In genomic region chr17:7141824-7142223, GRCh38 we compare ENCODE assay signal across 25 cellular contexts. TPM values are rescaled to one million over a fixed set of nuclear protein-coding genes. Genes with fewer than 3 reads are reported as not detected.
A peak's percentile ranks its signal among the peaks of the same experiment; 100 is the strongest.
DNase-seq lines count a peak whose midpoint lies in the region; ATAC-seq and TF ChIP-seq lines count a peak whose summit lies in the region.
"Had no signal": no experiment of that assay in that cellular context is flagged by ENCODE, and none has a peak within 500 bp of the region (broad histone marks: within the 10 kb centered on the region; RNA-seq: fewer than 3 reads in every experiment).

No MANE protein-coding gene starts in this region.

- no peaks in the 10 kb centered on the region for H3K36me3 ChIP-seq in right atrium auricular region
- H3K36me3 ChIP-seq: gastroesophageal sphincter had no signal

- H3K27me3 ChIP-seq in foreskin keratinocyte (peaks cover 14% of the 10 kb centered on the region), right atrium auricular region (no peaks in the 10 kb centered on the region), dorsolateral prefrontal cortex (peaks cover 0 to 44% (median 3%) of the 10 kb centered on the region in 45 donors)

- H3K9me3 Mint-ChIP-seq in progenitor cell of endocrine pancreas (ENCODE audit: low read depth): no peaks in the 10 kb centered on the region
- H3K9me3 Mint-ChIP-seq: CD4-positive, alpha-beta T cell; nephron; stimulated activated naive B cell treated with anti-CD40 and anti-IgM and Interleukin-4, amounts not matched to agents 10 μg/mL and 1 μg/mL and 100 μg/mL, for 72 hours had no signal

- intact Hi-C loops in dorsolateral prefrontal cortex (cut with DNase I): no loop called here

- TF ChIP-seq CTCF in foreskin keratinocyte (conservative IDR thresholded peaks at IDR 0.05): no peak
- no peak for TF ChIP-seq CTCF in progenitor cell of endocrine pancreas (IDR thresholded peaks at IDR 0.05; ENCODE audit: unreplicated experiment)
- TF ChIP-seq CTCF in right atrium auricular region (IDR thresholded peaks at IDR 0.05): no peak
- no peak for TF ChIP-seq CTCF in dorsolateral prefrontal cortex (IDR thresholded peaks at IDR 0.05 in 54 of 56, conservative IDR thresholded peaks at IDR 0.05 in 2 of 56; ENCODE audit: low read depth in 1 of 56, partially characterized antibody in 56 of 56)

- peak overlapping the region; percentile 1 for H3K4me3 Mint-ChIP-seq in progenitor cell of endocrine pancreas (ENCODE audit: low read depth)
- H3K4me3 Mint-ChIP-seq: CD4-positive, alpha-beta T cell; nephron; stimulated activated naive B cell treated with anti-CD40 and anti-IgM and Interleukin-4, amounts not matched to agents 10 μg/mL and 1 μg/mL and 100 μg/mL, for 72 hours had no signal

- H3K27me3 Mint-ChIP-seq in progenitor cell of endocrine pancreas: peaks cover 3% of the 10 kb centered on the region

- peak; percentile 71 for ATAC-seq in foreskin keratinocyte
- no peak for ATAC-seq in GM18502 (IDR thresholded peaks at IDR 0.05; ENCODE audit: poor library complexity, unreplicated experiment)
- ATAC-seq: gastroesophageal sphincter; stimulated activated naive B cell treated with anti-CD40 and anti-IgM and Interleukin-4, amounts not matched to agents 10 μg/mL and 1 μg/mL and 100 μg/mL, for 72 hours had no signal

- peak overlapping the region; percentile 79 for H3K27ac Mint-ChIP-seq in progenitor cell of endocrine pancreas
- H3K27ac Mint-ChIP-seq: CD4-positive, alpha-beta T cell; nephron; stimulated activated naive B cell treated with anti-CD40 and anti-IgM and Interleukin-4, amounts not matched to agents 10 μg/mL and 1 μg/mL and 100 μg/mL, for 72 hours had no signal

- H3K27ac ChIP-seq in foreskin keratinocyte (no peak overlapping the region), right atrium auricular region (no peak overlapping the region), dorsolateral prefrontal cortex (no peak overlapping the region)
- H3K27ac ChIP-seq: gastroesophageal sphincter, SK-N-MC had no signal

- H3K4me1 Mint-ChIP-seq in progenitor cell of endocrine pancreas (ENCODE audit: low read depth): peaks cover 25% of the 10 kb centered on the region

- peak; percentile 80 for DNase-seq in DMS53 (lab: John Stamatoyannopoulos, UW)
- peak; percentile 62 for DNase-seq in NCI-H510A treated with DMSO at 0.1 percent for 48 hours (lab: John Stamatoyannopoulos, UW)
- DNase-seq in foreskin keratinocyte: peak in 1 of 2 donors; percentile 62
- no peak for DNase-seq in progenitor cell of endocrine pancreas (ENCODE audit: low spot score, unreplicated experiment)
- no peak for DNase-seq in right atrium auricular region (ENCODE audit: low spot score)
- DNase-seq in dorsolateral prefrontal cortex: no peak
- no peak for DNase-seq in NOMO-1 treated with dmso at 0.1 percent for 144 hours (lab: John Stamatoyannopoulos, UW; ENCODE audit: unreplicated experiment)
- DNase-seq: activated CD4-positive, alpha-beta T cell treated with anti-CD3 and anti-CD28 coated beads for 4 hours; activated CD8-positive, alpha-beta memory T cell treated with anti-CD3 and anti-CD28 coated beads, Interleukin-2, amount 50 U/mL, for 48 hours; activated naive CD4-positive, alpha-beta T cell; aorta; CD4-positive, alpha-beta T cell; NCI-H187; NCI-H774; stimulated activated CD4-positive, alpha-beta T cell treated with anti-CD3 and anti-CD28 coated beads, Interleukin-15, amount 100 ng/mL, for 24 hours; stimulated activated naive B cell treated with anti-CD40 and anti-IgM and Interleukin-4, amounts not matched to agents 10 μg/mL and 1 μg/mL and 100 μg/mL, for 72 hours had no signal

- H3K4me3 ChIP-seq in right atrium auricular region: no peak overlapping the region
- no peak overlapping the region for H3K4me3 ChIP-seq in dorsolateral prefrontal cortex
- H3K4me3 ChIP-seq: gastroesophageal sphincter, lung, SK-N-MC had no signal

- H3K4me1 ChIP-seq in foreskin keratinocyte (no peaks in the 10 kb centered on the region), right atrium auricular region (no peaks in the 10 kb centered on the region)
- H3K4me1 ChIP-seq: gastroesophageal sphincter had no signal

- no peaks in the 10 kb centered on the region for H3K36me3 Mint-ChIP-seq in progenitor cell of endocrine pancreas (ENCODE audit: insufficient read depth)
- H3K36me3 Mint-ChIP-seq: stimulated activated naive B cell treated with anti-CD40 and anti-IgM and Interleukin-4, amounts not matched to agents 10 μg/mL and 1 μg/mL and 100 μg/mL, for 72 hours had no signal

- H3K9me3 ChIP-seq in right atrium auricular region: no peaks in the 10 kb centered on the region
- H3K9me3 ChIP-seq: gastroesophageal sphincter had no signal

RNA-seq across cellular contexts. Expression of gene ASGR2, which starts 27.2 kb away (rescaled TPM):
- total RNA-seq in foreskin keratinocyte (not detected in 2 replicates), progenitor cell of endocrine pancreas (2.7 and 3.0 TPM in 2 replicates), right atrium auricular region (under 1 TPM in 1 of 2 donors, not detected in 1; 0.33 TPM), dorsolateral prefrontal cortex (1 to 10 TPM in 78 of 120 experiments, under 1 TPM in 39, not detected in 3; 0.35 to 4.4 (median 1.2) TPM)
- not detected in 2 replicates for polyA plus RNA-seq in foreskin keratinocyte
- total RNA-seq: Daoy, endothelial cell of umbilical vein, M059J, urinary bladder had no signal
- polyA plus RNA-seq: endothelial cell of umbilical vein had no signal

RNA-seq across cellular contexts. Expression of gene ASGR1, which starts 37.3 kb away (rescaled TPM):
- 0.14 and 0.21 TPM in 2 replicates for total RNA-seq in foreskin keratinocyte
- 0.28 and 0.46 TPM in 2 replicates for polyA plus RNA-seq in foreskin keratinocyte
- 10.6 and 11.1 TPM in 2 replicates for total RNA-seq in progenitor cell of endocrine pancreas
- 1 to 10 TPM in 1 of 2 donors, not detected in 1; 1.6 TPM for total RNA-seq in right atrium auricular region
- total RNA-seq in dorsolateral prefrontal cortex: 10 to 100 TPM in 84 of 120 experiments, 1 to 10 TPM in 36; 4.8 to 22.0 (median 11.9) TPM
- total RNA-seq: M059J had no signal

Comparison
In these comparisons a context has a peak if more than half of its experiments do, and no peak if none do; other contexts are left out.
1. DNase-seq: peak in DMS53 (single experiment) and NCI-H510A treated with DMSO at 0.1 percent for 48 hours (single experiment); none in progenitor cell of endocrine pancreas (single experiment), right atrium auricular region (single experiment), dorsolateral prefrontal cortex (0 of 10) and NOMO-1 treated with dmso at 0.1 percent for 144 hours (single experiment).